20 cellular contexts compared by ENCODE assay signal in genomic region chr9:70425192-70425591, GRCh38. TPM values are rescaled to one million over a fixed set of nuclear protein-coding genes. Genes with fewer than 3 reads are reported as not detected.
DNase-seq lines count a peak whose midpoint lies in the region; ATAC-seq and TF ChIP-seq lines count a peak whose summit lies in the region.
"Had no signal": no experiment of that assay in that cellular context is flagged by ENCODE, and none has a peak within 500 bp of the region (broad histone marks: within the 10 kb centered on the region; RNA-seq: fewer than 3 reads in every experiment).

No MANE protein-coding gene starts in this region.

- CTCF ChIA-PET in activated naive CD4-positive, alpha-beta T cell treated with anti-CD3 and anti-CD28 coated beads, Interleukin-2, amount 10 ng/mL, durations not matched to agents 7 days and 5 days (lab: Charles Lee), result interaction anchor here (1.2 to 1.3 kb wide), 2 partner anchors 177 kb away, joined by 3 to 5 read pairs; no protein-coding TSS in a partner anchor
- CTCF ChIA-PET in CD4-positive, alpha-beta T cell (lab: Charles Lee), result no interaction called here

- no peak overlapping the region for H3K27ac ChIP-seq in CD4-positive, alpha-beta T cell (ENCODE audit: low read depth, low read length)
- H3K27ac ChIP-seq in mesenchymal stem cell (ENCODE audit: low read length, poor library complexity, severe bottlenecking), result no peak overlapping the region
- H3K27ac ChIP-seq: 22Rv1, A549, BLaER1, HL-60 had no signal

- peaks cover 10% of the 10 kb centered on the region for H3K4me1 ChIP-seq in mesenchymal stem cell (ENCODE audit: control insufficient read depth, insufficient read depth, low read depth, low read length)

- H3K4ac ChIP-seq in mesenchymal stem cell (ENCODE audit: low read depth in 1 of 2, low read length in 2 of 2), result no peak overlapping the region

- no peaks in the 10 kb centered on the region for H3K36me3 Mint-ChIP-seq in activated naive CD4-positive, alpha-beta T cell treated with anti-CD3 and anti-CD28 coated beads, Interleukin-2, amount 10 ng/mL, durations not matched to agents 7 days and 5 days
- H3K36me3 Mint-ChIP-seq in CD4-positive, alpha-beta T cell (ENCODE audit: low read depth), result peaks cover 4% of the 10 kb centered on the region
- no peaks in the 10 kb centered on the region for H3K36me3 Mint-ChIP-seq in osteocyte (ENCODE audit: unreplicated experiment)
- H3K36me3 Mint-ChIP-seq: CD14-positive monocyte; CD8-positive, alpha-beta memory T cell had no signal

- peaks cover 27% of the 10 kb centered on the region for H3K4me1 Mint-ChIP-seq in activated naive CD4-positive, alpha-beta T cell treated with anti-CD3 and anti-CD28 coated beads, Interleukin-2, amount 10 ng/mL, durations not matched to agents 7 days and 5 days
- H3K4me1 Mint-ChIP-seq in CD4-positive, alpha-beta T cell (ENCODE audit: low read depth), result peaks cover 29% of the 10 kb centered on the region
- peaks cover 37% of the 10 kb centered on the region for H3K4me1 Mint-ChIP-seq in osteocyte (ENCODE audit: unreplicated experiment)

- H2AK5ac ChIP-seq in mesenchymal stem cell (ENCODE audit: low read length, severe bottlenecking), result no peak overlapping the region

- no peak overlapping the region for H3K4me3 ChIP-seq in mesenchymal stem cell (ENCODE audit: insufficient read depth in 1 of 2, low read depth in 1 of 2, low read length in 2 of 2)
- H3K4me3 ChIP-seq: A549, BLaER1, GM23338 had no signal

- no peak overlapping the region for H2BK15ac ChIP-seq in mesenchymal stem cell (ENCODE audit: low read depth, poor library complexity, severe bottlenecking)

- TF ChIP-seq CTCF in CD4-positive, alpha-beta T cell (IDR thresholded peaks at IDR 0.05), result no peak
- TF ChIP-seq CTCF in osteocyte (IDR thresholded peaks at IDR 0.05), result no peak

- H3K27me3 Mint-ChIP-seq in activated naive CD4-positive, alpha-beta T cell treated with anti-CD3 and anti-CD28 coated beads, Interleukin-2, amount 10 ng/mL, durations not matched to agents 7 days and 5 days, result peaks cover 6% of the 10 kb centered on the region
- H3K27me3 Mint-ChIP-seq in CD4-positive, alpha-beta T cell, result no peaks in the 10 kb centered on the region
- H3K27me3 Mint-ChIP-seq in osteocyte (ENCODE audit: unreplicated experiment), result no peaks in the 10 kb centered on the region
- H3K27me3 Mint-ChIP-seq: CD8-positive, alpha-beta memory T cell had no signal

- no peak overlapping the region for H3K23ac ChIP-seq in mesenchymal stem cell (ENCODE audit: low read length in 2 of 2)

- no peak overlapping the region for H2BK120ac ChIP-seq in mesenchymal stem cell (ENCODE audit: low read depth, low read length)

- WGBS in mesenchymal stem cell, result 78% methylated on average over 7 of the region's 8 CpGs

- intact Hi-C loops in CD4-positive, alpha-beta T cell (cut with DNase I, micrococcal nuclease), result loop anchor here (2.0 to 10.0 kb wide), 3 partner anchors 14 to 1260 kb away; no protein-coding TSS in a partner anchor

- H4K91ac ChIP-seq in mesenchymal stem cell (ENCODE audit: low read length), result peak overlapping the region; percentile 43

- ATAC-seq in CD4-positive, alpha-beta T cell (ENCODE audit: poor library complexity), result no peak
- no peak for ATAC-seq in GM21529 (IDR thresholded peaks at IDR 0.05; ENCODE audit: unreplicated experiment)
- ATAC-seq: A549, GM23338, HCT116 had no signal

- no peak overlapping the region for H2BK5ac ChIP-seq in mesenchymal stem cell (ENCODE audit: low read depth, low read length, poor library complexity, severe bottlenecking)

- no peaks in the 10 kb centered on the region for H3K27me3 ChIP-seq in CD4-positive, alpha-beta T cell (ENCODE audit: control insufficient read depth, insufficient read depth, low read length)
- no peaks in the 10 kb centered on the region for H3K27me3 ChIP-seq in mesenchymal stem cell (ENCODE audit: control insufficient read depth in 1 of 2, insufficient read depth in 1 of 2, low read length in 2 of 2)
- H3K27me3 ChIP-seq: BLaER1 had no signal

- DNase-seq in activated naive CD4-positive, alpha-beta T cell treated with anti-CD3 and anti-CD28 coated beads, Interleukin-2, amount 10 ng/mL, durations not matched to agents 7 days and 5 days, result no peak
- no peak for DNase-seq in activated naive CD4-positive, alpha-beta T cell (lab: John Stamatoyannopoulos, UW)
- DNase-seq in CD4-positive, alpha-beta T cell, result no peak
- DNase-seq in mesenchymal stem cell (no peak), osteocyte (ENCODE audit: extremely low spot score, unreplicated experiment) (no peak), LoVo (ENCODE audit: low spot score) (no peak)
- no peak for DNase-seq in activated CD4-positive, alpha-beta T cell treated with anti-CD3 and anti-CD28 coated beads, Interleukin-2, amount 50 U/mL, for 48 hours
- DNase-seq: AML-193; CD8-positive, alpha-beta memory T cell; COR-L47; H7; HFFc6 had no signal

- H3K9me3 Mint-ChIP-seq in activated naive CD4-positive, alpha-beta T cell treated with anti-CD3 and anti-CD28 coated beads, Interleukin-2, amount 10 ng/mL, durations not matched to agents 7 days and 5 days, result no peaks in the 10 kb centered on the region
- H3K9me3 Mint-ChIP-seq in CD4-positive, alpha-beta T cell, result no peaks in the 10 kb centered on the region
- H3K9me3 Mint-ChIP-seq in osteocyte (ENCODE audit: unreplicated experiment), result no peaks in the 10 kb centered on the region
- H3K9me3 Mint-ChIP-seq: CD8-positive, alpha-beta memory T cell; GM23338; HFFc6 had no signal

- peak overlapping the region; percentile 24 for H3K27ac Mint-ChIP-seq in activated naive CD4-positive, alpha-beta T cell treated with anti-CD3 and anti-CD28 coated beads, Interleukin-2, amount 10 ng/mL, durations not matched to agents 7 days and 5 days
- H3K27ac Mint-ChIP-seq in CD4-positive, alpha-beta T cell, result peak overlapping the region; percentile 1
- H3K27ac Mint-ChIP-seq in osteocyte (ENCODE audit: unreplicated experiment), result peak overlapping the region; percentile 6
- H3K27ac Mint-ChIP-seq: CD14-positive monocyte, GM23338, HFFc6 had no signal

- H3K14ac ChIP-seq in mesenchymal stem cell (ENCODE audit: low read length in 2 of 2), result no peak overlapping the region

- peak overlapping the region; percentile 29 to 84 for H2BK12ac ChIP-seq in mesenchymal stem cell (ENCODE audit: low read length in 2 of 2)

- H3K4me3 Mint-ChIP-seq in activated naive CD4-positive, alpha-beta T cell treated with anti-CD3 and anti-CD28 coated beads, Interleukin-2, amount 10 ng/mL, durations not matched to agents 7 days and 5 days, result no peak overlapping the region
- no peak overlapping the region for H3K4me3 Mint-ChIP-seq in CD4-positive, alpha-beta T cell
- H3K4me3 Mint-ChIP-seq in osteocyte (ENCODE audit: unreplicated experiment), result no peak overlapping the region
- H3K4me3 Mint-ChIP-seq: CD14-positive monocyte, GM23338, HFFc6 had no signal

- no peak overlapping the region for H2AFZ ChIP-seq in mesenchymal stem cell (ENCODE audit: low read depth, low read length)
- H2AFZ ChIP-seq: GM23338 had no signal

- no peak overlapping the region for H4K8ac ChIP-seq in mesenchymal stem cell (ENCODE audit: low read length)

- no peaks in the 10 kb centered on the region for H3K36me3 ChIP-seq in mesenchymal stem cell (ENCODE audit: control insufficient read depth in 1 of 2, insufficient read depth in 2 of 2, low read depth in 1 of 2, low read length in 2 of 2)
- H3K36me3 ChIP-seq: BLaER1 had no signal

- no peak overlapping the region for H3K9ac ChIP-seq in mesenchymal stem cell (ENCODE audit: low read length)
- H3K9ac ChIP-seq: BLaER1 had no signal

- no peaks in the 10 kb centered on the region for H3K79me1 ChIP-seq in mesenchymal stem cell (replicated peaks; ENCODE audit: low read length, poor library complexity, severe bottlenecking)

- H3K18ac ChIP-seq in mesenchymal stem cell (ENCODE audit: low read depth in 1 of 2, low read length in 2 of 2), result peak overlapping the region; percentile 19 to 25

- no peak overlapping the region for H3K4me2 ChIP-seq in mesenchymal stem cell (ENCODE audit: low read length, poor library complexity, severe bottlenecking)
- H3K4me2 ChIP-seq: A549, BLaER1, GM23338 had no signal

- no peaks in the 10 kb centered on the region for H3K9me3 ChIP-seq in CD4-positive, alpha-beta T cell (ENCODE audit: control insufficient read depth, low read length)
- no peaks in the 10 kb centered on the region for H3K9me3 ChIP-seq in mesenchymal stem cell (ENCODE audit: control insufficient read depth, low read length)
- H3K9me3 ChIP-seq: A549, BLaER1 had no signal

- POLR2A ChIA-PET in CD4-positive, alpha-beta T cell (lab: Charles Lee), result interaction anchor here (0.7 kb wide), 1 partner anchor 11 kb away, joined by 4 read pairs; the partner anchor contains the start of gene KLF9

RNA-seq across cellular contexts. Expression of gene KLF9, which starts 10.7 kb away (rescaled TPM):
- 100 to 1,000 TPM; 132 to 135 TPM for total RNA-seq in CD4-positive, alpha-beta T cell
- 31.5 TPM for polyA plus RNA-seq in mesenchymal stem cell (2013, experiment 1 of 2)
- 32.5 TPM for polyA plus RNA-seq in mesenchymal stem cell (2013, experiment 2 of 2)
- 83.4 and 85.3 TPM in 2 replicates for total RNA-seq in osteocyte
